ENCODE assay signal across 8 cellular contexts in genomic region chr9:33719581-33720374, GRCh38.
DNase-seq lines count a peak whose midpoint lies in the region; ATAC-seq and TF ChIP-seq lines count a peak whose summit lies in the region.

No MANE protein-coding gene starts in this region.

- peaks cover 4% of the 10 kb centered on the region for H3K4me1 Mint-ChIP-seq in activated CD4-positive, alpha-beta T cell treated with anti-CD3 and anti-CD28 coated beads for 36 hours
- H3K4me1 Mint-ChIP-seq in activated CD4-positive, alpha-beta memory T cell treated with anti-CD3 and anti-CD28 coated beads, Interleukin-2, amount 10 ng/mL, durations not matched to agents 7 days and 5 days: peaks cover 1% of the 10 kb centered on the region

- H3K4me3 ChIP-seq in fibroblast of villous mesenchyme (ENCODE audit: low read depth, low read length): no peak overlapping the region

- POLR2A ChIA-PET in activated CD4-positive, alpha-beta T cell treated with anti-CD3 and anti-CD28 coated beads for 36 hours (lab: Charles Lee): no interaction called here
- POLR2A ChIA-PET in activated CD4-positive, alpha-beta memory T cell treated with anti-CD3 and anti-CD28 coated beads, Interleukin-2, amount 10 ng/mL, durations not matched to agents 7 days and 5 days (lab: Charles Lee): no interaction called here

- H3K27ac Mint-ChIP-seq in activated CD4-positive, alpha-beta T cell treated with anti-CD3 and anti-CD28 coated beads for 36 hours: peak overlapping the region; percentile 56
- no peak overlapping the region for H3K27ac Mint-ChIP-seq in activated CD4-positive, alpha-beta memory T cell treated with anti-CD3 and anti-CD28 coated beads, Interleukin-2, amount 10 ng/mL, durations not matched to agents 7 days and 5 days

- peak; percentile 74 for DNase-seq in activated CD4-positive, alpha-beta T cell treated with anti-CD3 and anti-CD28 coated beads for 36 hours
- DNase-seq in activated CD4-positive, alpha-beta T cell treated with anti-CD3 and anti-CD28 coated beads for 1 hour: no peak
- DNase-seq in NCI-H1105 treated with DMSO at 0.1 percent for 48 hours (lab: John Stamatoyannopoulos, UW) (peak; percentile 57), fibroblast of villous mesenchyme (ENCODE audit: low read depth) (no peak), AG08396 (ENCODE audit: low spot score) (no peak), NCI-H1694 treated with DMSO at 0.1 percent for 48 hours (lab: John Stamatoyannopoulos, UW) (no peak)
- DNase-seq in activated CD4-positive, alpha-beta memory T cell treated with anti-CD3 and anti-CD28 coated beads, Interleukin-2, amount 10 ng/mL, durations not matched to agents 7 days and 5 days: peak; percentile 49
- peak; percentile 30 to 33 for DNase-seq in stimulated activated CD4-positive, alpha-beta T cell treated with anti-CD3 and anti-CD28 coated beads, Interleukin-12 subunit alpha, Interleukin-12 subunit beta, amount 100 ng/mL, for 24 hours (ENCODE audit: low read depth in 2 of 2)

- no peaks in the 10 kb centered on the region for H3K36me3 Mint-ChIP-seq in activated CD4-positive, alpha-beta T cell treated with anti-CD3 and anti-CD28 coated beads for 36 hours (ENCODE audit: low read depth)
- no peaks in the 10 kb centered on the region for H3K36me3 Mint-ChIP-seq in activated CD4-positive, alpha-beta memory T cell treated with anti-CD3 and anti-CD28 coated beads, Interleukin-2, amount 10 ng/mL, durations not matched to agents 7 days and 5 days (ENCODE audit: low read depth)

- no peaks in the 10 kb centered on the region for H3K9me3 Mint-ChIP-seq in activated CD4-positive, alpha-beta T cell treated with anti-CD3 and anti-CD28 coated beads for 36 hours (ENCODE audit: low read depth)
- no peaks in the 10 kb centered on the region for H3K9me3 Mint-ChIP-seq in activated CD4-positive, alpha-beta memory T cell treated with anti-CD3 and anti-CD28 coated beads, Interleukin-2, amount 10 ng/mL, durations not matched to agents 7 days and 5 days

- peak overlapping the region; percentile 55 for H3K4me3 Mint-ChIP-seq in activated CD4-positive, alpha-beta T cell treated with anti-CD3 and anti-CD28 coated beads for 36 hours
- no peak overlapping the region for H3K4me3 Mint-ChIP-seq in activated CD4-positive, alpha-beta memory T cell treated with anti-CD3 and anti-CD28 coated beads, Interleukin-2, amount 10 ng/mL, durations not matched to agents 7 days and 5 days

- peaks cover 5% of the 10 kb centered on the region for H3K27me3 Mint-ChIP-seq in activated CD4-positive, alpha-beta T cell treated with anti-CD3 and anti-CD28 coated beads for 36 hours
- H3K27me3 Mint-ChIP-seq in activated CD4-positive, alpha-beta memory T cell treated with anti-CD3 and anti-CD28 coated beads, Interleukin-2, amount 10 ng/mL, durations not matched to agents 7 days and 5 days: peaks cover 22% of the 10 kb centered on the region

- ATAC-seq in activated CD4-positive, alpha-beta T cell treated with anti-CD3 and anti-CD28 coated beads for 36 hours: peak; percentile 78

- intact Hi-C loops in activated CD4-positive, alpha-beta T cell treated with anti-CD3 and anti-CD28 coated beads for 36 hours (cut with DNase I, micrococcal nuclease): loop anchor here in 1 of 2 experiments (5.0 kb wide), 3 partner anchors 42 to 432 kb away; no protein-coding TSS in a partner anchor

- CTCF ChIA-PET in activated CD4-positive, alpha-beta T cell treated with anti-CD3 and anti-CD28 coated beads for 36 hours (lab: Charles Lee): interaction anchor here (0.6 to 22.1 kb wide), 10 partner anchors 11 to 206 kb away, joined by 3 to 495 read pairs (median 3); no protein-coding TSS in a partner anchor
- CTCF ChIA-PET in activated CD4-positive, alpha-beta memory T cell treated with anti-CD3 and anti-CD28 coated beads, Interleukin-2, amount 10 ng/mL, durations not matched to agents 7 days and 5 days (lab: Charles Lee): interaction anchor here (0.7 to 11.5 kb wide), 7 partner anchors 11 to 354 kb away, joined by 3 to 248 read pairs (median 4); no protein-coding TSS in a partner anchor

- TF ChIP-seq CTCF in fibroblast of villous mesenchyme (IDR thresholded peaks at IDR 0.05; ENCODE audit: insufficient read depth, low read depth, low read length): peak; percentile 66

Comparison
In these comparisons a context has a peak if more than half of its experiments do, and no peak if none do; other contexts are left out.
1. DNase-seq: peak in activated CD4-positive, alpha-beta T cell treated with anti-CD3 and anti-CD28 coated beads for 36 hours (single experiment), NCI-H1105 treated with DMSO at 0.1 percent for 48 hours (single experiment), activated CD4-positive, alpha-beta memory T cell treated with anti-CD3 and anti-CD28 coated beads, Interleukin-2, amount 10 ng/mL, durations not matched to agents 7 days and 5 days (single experiment) and stimulated activated CD4-positive, alpha-beta T cell treated with anti-CD3 and anti-CD28 coated beads, Interleukin-12 subunit alpha, Interleukin-12 subunit beta, amount 100 ng/mL, for 24 hours (2 of 2); none in activated CD4-positive, alpha-beta T cell treated with anti-CD3 and anti-CD28 coated beads for 1 hour (single experiment), fibroblast of villous mesenchyme (single experiment), AG08396 (single experiment) and NCI-H1694 treated with DMSO at 0.1 percent for 48 hours (single experiment).